16 cellular contexts compared by ENCODE assay signal in genomic region chr11:11481371-11481770, GRCh38.
DNase-seq lines count a peak whose midpoint lies in the region; ATAC-seq and TF ChIP-seq lines count a peak whose summit lies in the region.
"Had no signal": no experiment of that assay in that cellular context is flagged by ENCODE, and none has a peak within 500 bp of the region (broad histone marks: within the 10 kb centered on the region; RNA-seq: fewer than 3 reads in every experiment).

No MANE protein-coding gene starts in this region.

- DNase-seq in NCI-H2171 treated with DMSO at 0.1 percent for 48 hours (lab: John Stamatoyannopoulos, UW): peak; percentile 2
- DNase-seq in NCI-H2171 (lab: John Stamatoyannopoulos, UW): no peak
- peak; percentile 85 for DNase-seq in endodermal cell
- no peak for DNase-seq in right atrium auricular region (ENCODE audit: low spot score)
- DNase-seq in aorta: no peak
- DNase-seq in activated CD4-positive, alpha-beta memory T cell treated with anti-CD3 and anti-CD28 coated beads for 36 hours: no peak
- DNase-seq in T-helper 2 cell: no peak
- DNase-seq: Calu3; CD4-positive, alpha-beta memory T cell; DMS79; NCI-H1694; NCI-H526 treated with DMSO at 0.1 percent for 48 hours; PC-3 had no signal

- peak; percentile 52 for ATAC-seq in aorta (ENCODE audit: low FRiP score)
- no peak for ATAC-seq in activated T-helper 17 cell treated with anti-CD3 and anti-CD28 coated beads, Interleukin-2, amount 50 U/mL, for 72 hours (replicated peaks)
- ATAC-seq: K562, PC-3 had no signal

- POLR2A ChIA-PET in activated CD4-positive, alpha-beta memory T cell treated with anti-CD3 and anti-CD28 coated beads for 36 hours (lab: Charles Lee): no interaction called here

- TF ChIP-seq CTCF in endodermal cell (conservative IDR thresholded peaks at IDR 0.05): no peak
- no peak for TF ChIP-seq CTCF in right atrium auricular region (IDR thresholded peaks at IDR 0.05)

- no peaks in the 10 kb centered on the region for H3K4me1 ChIP-seq in endodermal cell (ENCODE audit: control insufficient read depth, insufficient read depth, low read length)
- H3K4me1 ChIP-seq in right atrium auricular region: peaks cover 0 to 31% of the 10 kb centered on the region in 2 donors
- H3K4me1 ChIP-seq in aorta (ENCODE audit: control insufficient read depth in 1 of 2, insufficient read depth in 2 of 2, low read length in 2 of 2): peaks cover 0 to 9% of the 10 kb centered on the region in 2 donors

- no peaks in the 10 kb centered on the region for H3K36me3 Mint-ChIP-seq in endodermal cell (ENCODE audit: low read depth)
- H3K36me3 Mint-ChIP-seq in activated CD4-positive, alpha-beta memory T cell treated with anti-CD3 and anti-CD28 coated beads for 36 hours: no peaks in the 10 kb centered on the region
- no peaks in the 10 kb centered on the region for H3K36me3 Mint-ChIP-seq in activated T-helper 17 cell treated with anti-CD3 and anti-CD28 coated beads, Interleukin-2, amount 50 U/mL, for 72 hours (ENCODE audit: low read depth)
- H3K36me3 Mint-ChIP-seq: CD4-positive, alpha-beta memory T cell had no signal

- peaks cover 59% of the 10 kb centered on the region for H3K27me3 ChIP-seq in endodermal cell (ENCODE audit: control insufficient read depth, insufficient read depth, low read length, poor library complexity, severe bottlenecking)
- H3K27me3 ChIP-seq in right atrium auricular region: no peaks in the 10 kb centered on the region
- no peaks in the 10 kb centered on the region for H3K27me3 ChIP-seq in aorta (ENCODE audit: control insufficient read depth in 1 of 2, insufficient read depth in 2 of 2, low read length in 1 of 2)

- no peak overlapping the region for H3K4me3 Mint-ChIP-seq in endodermal cell
- no peak overlapping the region for H3K4me3 Mint-ChIP-seq in activated CD4-positive, alpha-beta memory T cell treated with anti-CD3 and anti-CD28 coated beads for 36 hours
- H3K4me3 Mint-ChIP-seq in activated T-helper 17 cell treated with anti-CD3 and anti-CD28 coated beads, Interleukin-2, amount 50 U/mL, for 72 hours: no peak overlapping the region
- H3K4me3 Mint-ChIP-seq: CD4-positive, alpha-beta memory T cell had no signal

- CTCF ChIA-PET in activated CD4-positive, alpha-beta memory T cell treated with anti-CD3 and anti-CD28 coated beads for 36 hours (lab: Charles Lee): no interaction called here

- H3K27ac Mint-ChIP-seq in endodermal cell: no peak overlapping the region
- H3K27ac Mint-ChIP-seq in activated CD4-positive, alpha-beta memory T cell treated with anti-CD3 and anti-CD28 coated beads for 36 hours: no peak overlapping the region
- H3K27ac Mint-ChIP-seq in activated T-helper 17 cell treated with anti-CD3 and anti-CD28 coated beads, Interleukin-2, amount 50 U/mL, for 72 hours: no peak overlapping the region
- H3K27ac Mint-ChIP-seq: CD4-positive, alpha-beta memory T cell had no signal

- intact Hi-C loops in aorta (cut with DNase I): no loop called here
- intact Hi-C loops in activated CD4-positive, alpha-beta memory T cell treated with anti-CD3 and anti-CD28 coated beads for 36 hours (cut with micrococcal nuclease): no loop called here

- H3K9ac ChIP-seq in endodermal cell (ENCODE audit: extremely low read depth, low read length, poor library complexity, severe bottlenecking): no peak overlapping the region

- peaks cover 46% of the 10 kb centered on the region for H3K27me3 Mint-ChIP-seq in endodermal cell (ENCODE audit: insufficient read depth)
- H3K27me3 Mint-ChIP-seq in activated CD4-positive, alpha-beta memory T cell treated with anti-CD3 and anti-CD28 coated beads for 36 hours: peaks cover 2% of the 10 kb centered on the region
- H3K27me3 Mint-ChIP-seq in activated T-helper 17 cell treated with anti-CD3 and anti-CD28 coated beads, Interleukin-2, amount 50 U/mL, for 72 hours: peaks cover 3% of the 10 kb centered on the region

- peaks cover 11% of the 10 kb centered on the region for H3K4me1 Mint-ChIP-seq in endodermal cell
- no peaks in the 10 kb centered on the region for H3K4me1 Mint-ChIP-seq in activated CD4-positive, alpha-beta memory T cell treated with anti-CD3 and anti-CD28 coated beads for 36 hours (ENCODE audit: low read depth)
- no peaks in the 10 kb centered on the region for H3K4me1 Mint-ChIP-seq in activated T-helper 17 cell treated with anti-CD3 and anti-CD28 coated beads, Interleukin-2, amount 50 U/mL, for 72 hours
- H3K4me1 Mint-ChIP-seq: CD4-positive, alpha-beta memory T cell had no signal

- H3K9me3 ChIP-seq in endodermal cell (ENCODE audit: control insufficient read depth, low read length) (no peaks in the 10 kb centered on the region), right atrium auricular region (no peaks in the 10 kb centered on the region), aorta (ENCODE audit: control insufficient read depth, low read length) (no peaks in the 10 kb centered on the region)

- no peaks in the 10 kb centered on the region for H3K9me3 Mint-ChIP-seq in endodermal cell
- no peaks in the 10 kb centered on the region for H3K9me3 Mint-ChIP-seq in activated CD4-positive, alpha-beta memory T cell treated with anti-CD3 and anti-CD28 coated beads for 36 hours
- H3K9me3 Mint-ChIP-seq in activated T-helper 17 cell treated with anti-CD3 and anti-CD28 coated beads, Interleukin-2, amount 50 U/mL, for 72 hours: no peaks in the 10 kb centered on the region
- H3K9me3 Mint-ChIP-seq: CD4-positive, alpha-beta memory T cell had no signal

- H3K36me3 ChIP-seq in endodermal cell (ENCODE audit: control insufficient read depth, insufficient read depth, low read length) (no peaks in the 10 kb centered on the region), right atrium auricular region (no peaks in the 10 kb centered on the region), aorta (ENCODE audit: control insufficient read depth in 1 of 2, insufficient read depth in 2 of 2, low read length in 1 of 2) (no peaks in the 10 kb centered on the region)

- WGBS in endodermal cell (ENCODE audit: insufficient coverage in 1 of 2, insufficient read length in 1 of 2), 2 experiments: 46 to 66% methylated on average over 2 to 4 of the region's 4 CpGs
- 66 to 68% methylated on average over 4 of the region's 4 CpGs for WGBS in aorta, 2 donors

- H3K4me3 ChIP-seq in endodermal cell (ENCODE audit: low read length) (no peak overlapping the region), right atrium auricular region (no peak overlapping the region), aorta (ENCODE audit: low read length in 2 of 2) (no peak overlapping the region)
- H3K4me3 ChIP-seq: K562 had no signal

- H3K27ac ChIP-seq in endodermal cell (ENCODE audit: low read depth, low read length) (no peak overlapping the region), right atrium auricular region (peak overlapping the region; percentile 21 to 34), aorta (ENCODE audit: low read depth in 1 of 2, low read length in 2 of 2) (no peak overlapping the region)
- H3K27ac ChIP-seq: 22Rv1 had no signal

Comparison
In these comparisons a context has a peak if more than half of its experiments do, and no peak if none do; other contexts are left out.
1. DNase-seq: peak in NCI-H2171 treated with DMSO at 0.1 percent for 48 hours (single experiment) and endodermal cell (single experiment); none in NCI-H2171 (single experiment), right atrium auricular region (single experiment), aorta (0 of 2), activated CD4-positive, alpha-beta memory T cell treated with anti-CD3 and anti-CD28 coated beads for 36 hours (single experiment) and T-helper 2 cell (0 of 5).
2. H3K27ac ChIP-seq: peak in right atrium auricular region (2 of 2); none in endodermal cell (single experiment) and aorta (0 of 2).